ENCODE assay signal across 10 cellular contexts in the genomic region with DNA sequence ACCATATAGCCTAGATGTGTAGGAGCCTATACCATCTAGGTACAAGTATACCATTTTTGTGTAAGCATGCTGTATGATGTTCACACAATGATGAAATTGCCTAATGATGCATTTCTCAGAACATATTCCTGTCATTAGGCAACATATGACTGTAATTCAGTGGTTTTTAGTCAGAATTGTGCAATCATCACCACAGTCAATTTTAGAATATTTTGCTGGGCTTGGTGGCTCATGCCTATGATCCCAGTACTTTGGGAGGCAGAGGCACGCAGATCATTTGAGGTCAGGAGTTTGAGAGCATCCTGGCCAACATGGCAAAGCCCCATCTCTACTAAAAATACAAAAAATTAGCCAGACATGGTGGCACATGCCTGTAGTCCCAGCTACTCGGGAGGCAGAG. TPM values are rescaled to one million over a fixed set of nuclear protein-coding genes. Genes with fewer than 3 reads are reported as not detected.
DNase-seq lines count a peak whose midpoint lies in the region; ATAC-seq, FAIRE-seq and TF ChIP-seq lines count a peak whose summit lies in the region.
"Not testable (repeated sequence)": the region's sequence is repeated elsewhere in the genome, so short reads cannot be mapped to it uniquely, and the experiment has no call there.
"Had no signal": no experiment of that assay in that cellular context is flagged by ENCODE, and none has a peak within 500 bp of the region (broad histone marks: within the 10 kb centered on the region; RNA-seq: fewer than 3 reads in every experiment).

No MANE protein-coding gene starts in this region.

- H3F3A ChIP-seq in DOHH2 (ENCODE audit: control insufficient read depth, insufficient read depth): peaks cover 29% of the 10 kb centered on the region

- H3K27ac Mint-ChIP-seq in activated naive CD4-positive, alpha-beta T cell treated with anti-CD3 and anti-CD28 coated beads, Interleukin-2, amount 50 U/mL, for 24 hours: peak overlapping the region; percentile 35

- H3K4me1 Mint-ChIP-seq in activated naive CD4-positive, alpha-beta T cell treated with anti-CD3 and anti-CD28 coated beads, Interleukin-2, amount 50 U/mL, for 24 hours: peaks cover 59% of the 10 kb centered on the region

- not testable (repeated sequence) for TF ChIP-seq CTCF in DOHH2 (IDR thresholded peaks at IDR 0.05; ENCODE audit: low read depth, low read length, poor library complexity, severe bottlenecking); RWPE2 (IDR thresholded peaks at IDR 0.05; ENCODE audit: poor library complexity, severe bottlenecking); hepatocyte (IDR thresholded peaks at IDR 0.05; ENCODE audit: poor library complexity); pancreas (IDR thresholded peaks at IDR 0.05); tibial artery (IDR thresholded peaks at IDR 0.05)

- H3K27ac ChIP-seq in DOHH2 (ENCODE audit: low read depth, low read length) (peak overlapping the region; percentile 81), RWPE2 (ENCODE audit: poor library complexity, severe bottlenecking) (peak overlapping the region; percentile 34), epithelial cell of prostate (peak overlapping the region; percentile 70), hepatocyte (peak overlapping the region; percentile 40), tibial artery (peak overlapping the region; percentile 31 to 38)
- H3K27ac ChIP-seq in pancreas: not testable (repeated sequence)

- not testable (repeated sequence) for H3K9me2 ChIP-seq in DOHH2 (replicated peaks; ENCODE audit: control insufficient read depth, low read length); hepatocyte (replicated peaks; ENCODE audit: insufficient read depth)

- H3K9me3 ChIP-seq in DOHH2 (ENCODE audit: control insufficient read depth, insufficient read depth, low read length); RWPE2 (ENCODE audit: severe bottlenecking); hepatocyte (ENCODE audit: low read depth); pancreas; tibial artery: not testable (repeated sequence)

- not testable (repeated sequence) for H3K27me3 Mint-ChIP-seq in activated naive CD4-positive, alpha-beta T cell treated with anti-CD3 and anti-CD28 coated beads, Interleukin-2, amount 50 U/mL, for 24 hours

- peaks cover 100% of the 10 kb centered on the region for H3K79me2 ChIP-seq in DOHH2 (ENCODE audit: control insufficient read depth, low read length)
- H3K79me2 ChIP-seq in hepatocyte: peaks cover 100% of the 10 kb centered on the region

- intact Hi-C loops in pancreas (cut with DNase I); tibial artery (cut with DNase I; ENCODE audit: low total_unique reads): not testable (repeated sequence)

- peaks cover 81% of the 10 kb centered on the region for H3K4me1 ChIP-seq in DOHH2 (ENCODE audit: control insufficient read depth, low read length)
- H3K4me1 ChIP-seq in RWPE2 (ENCODE audit: insufficient read depth, poor library complexity, severe bottlenecking): peaks cover 13% of the 10 kb centered on the region
- not testable (repeated sequence) for H3K4me1 ChIP-seq in hepatocyte (ENCODE audit: insufficient read depth)
- H3K4me1 ChIP-seq in pancreas: peaks cover 4 to 35% (median 30%) of the 10 kb centered on the region in 3 donors
- peaks cover 0 to 61% (median 12%) of the 10 kb centered on the region in 4 donors for H3K4me1 ChIP-seq in tibial artery

- peak overlapping the region; percentile 33 for H3K4me3 Mint-ChIP-seq in activated naive CD4-positive, alpha-beta T cell treated with anti-CD3 and anti-CD28 coated beads, Interleukin-2, amount 50 U/mL, for 24 hours

- peak; percentile 61 for DNase-seq in HT1080 (ENCODE audit: low read depth)
- DNase-seq in RWPE2 (ENCODE audit: low spot score); epithelial cell of prostate (ENCODE audit: low read depth, low spot score); hepatocyte (ENCODE audit: low spot score); pancreas: not testable (repeated sequence)
- DNase-seq in tibial artery: peak in 1 of 2 donors; percentile 40

- not testable (repeated sequence) for FAIRE-seq in pancreas (lab: Jason Lieb, UNC)

- peak overlapping the region; percentile 39 for H3K4me3 ChIP-seq in DOHH2 (ENCODE audit: low read length)
- H3K4me3 ChIP-seq in RWPE2 (ENCODE audit: severe bottlenecking); hepatocyte; pancreas; tibial artery: not testable (repeated sequence)

- H3K27me3 ChIP-seq in DOHH2 (ENCODE audit: control insufficient read depth, low read length); RWPE2 (ENCODE audit: insufficient read depth, poor library complexity, severe bottlenecking); hepatocyte; pancreas; tibial artery: not testable (repeated sequence)

- peaks cover 25% of the 10 kb centered on the region for H4K20me1 ChIP-seq in DOHH2 (ENCODE audit: control insufficient read depth, insufficient read depth, low read depth, low read length)
- peaks cover 100% of the 10 kb centered on the region for H4K20me1 ChIP-seq in hepatocyte (ENCODE audit: insufficient read depth, poor library complexity, severe bottlenecking)

- peak overlapping the region; percentile 54 for H3K4me2 ChIP-seq in DOHH2 (ENCODE audit: low read length)
- H3K4me2 ChIP-seq in hepatocyte: not testable (repeated sequence)

- not testable (repeated sequence) for H3K36me3 Mint-ChIP-seq in activated naive CD4-positive, alpha-beta T cell treated with anti-CD3 and anti-CD28 coated beads, Interleukin-2, amount 50 U/mL, for 24 hours

- WGBS in hepatocyte (ENCODE audit: low lambda C conversion rate, missing lambda C conversion rate): 95% methylated on average over 2 of the region's 2 CpGs
- 53 to 55% methylated on average over 2 of the region's 2 CpGs for WGBS in pancreas, 2 donors

- H3K36me3 ChIP-seq in DOHH2 (ENCODE audit: control insufficient read depth, low read length) (peaks cover 32% of the 10 kb centered on the region), RWPE2 (ENCODE audit: low read depth) (peaks cover 10% of the 10 kb centered on the region; the same call in 1 of the 2 replicates)
- H3K36me3 ChIP-seq in hepatocyte (replicated peaks; ENCODE audit: insufficient read depth, low read depth); pancreas; tibial artery: not testable (repeated sequence)

- ATAC-seq in RWPE2 (ENCODE audit: low read depth): peak; percentile 93
- ATAC-seq in pancreas: peak in 3 of 4 donors; percentile 27 to 67 (median 46)

- H2AFZ ChIP-seq in hepatocyte: not testable (repeated sequence)

- H3K9me3 Mint-ChIP-seq in activated naive CD4-positive, alpha-beta T cell treated with anti-CD3 and anti-CD28 coated beads, Interleukin-2, amount 50 U/mL, for 24 hours: not testable (repeated sequence)

RNA-seq across cellular contexts. Expression of gene UBE2R2, which starts 19.3 kb away (rescaled TPM):
- total RNA-seq in HT1080 (2014; rRNA removed; shearing (Covaris generic)): 15.9 and 25.7 TPM in 2 replicates
- 45.2 and 53.2 TPM in 2 replicates for polyA plus RNA-seq in HT1080 (2015; cell fraction: cytosol; rRNA removed)
- polyA plus RNA-seq in HT1080 (2015; cell fraction: nucleus; rRNA removed): 28.4 and 29.9 TPM in 2 replicates
- 41.2 and 41.4 TPM in 2 replicates for total RNA-seq in hepatocyte
- polyA plus RNA-seq in hepatocyte: 36.3 and 39.8 TPM in 2 replicates
- 10 to 100 TPM; 33.1 to 44.8 (median 36.2) TPM for total RNA-seq in pancreas
- polyA plus RNA-seq in pancreas: 10 to 100 TPM; 13.3 to 16.6 TPM

RNA-seq across cellular contexts. Expression of gene PRSS3, which starts 40.9 kb away (rescaled TPM):
- total RNA-seq in HT1080 (2014; rRNA removed; shearing (Covaris generic)): 6.8 and 7.3 TPM in 2 replicates
- 2.3 and 3.7 TPM in 2 replicates for polyA plus RNA-seq in HT1080 (2015; cell fraction: cytosol; rRNA removed)
- 0.45 and 1.1 TPM in 2 replicates for polyA plus RNA-seq in HT1080 (2015; cell fraction: nucleus; rRNA removed)
- 3.5 TPM in 1 of 2 replicates, not detected in the other for total RNA-seq in hepatocyte
- polyA plus RNA-seq in hepatocyte: 1.5 and 1.6 TPM in 2 replicates
- 1,000 to 10,000 TPM in 3 of 6 donors, 100 to 1,000 TPM in 3; 341 to 5,218 (median 1,762) TPM for total RNA-seq in pancreas
- 1,000 to 10,000 TPM in 1 of 2 donors, 100 to 1,000 TPM in 1; 986 to 1,801 TPM for polyA plus RNA-seq in pancreas
- total RNA-seq: CD4-positive, alpha-beta memory T cell; mononuclear cell had no signal
- polyA plus RNA-seq: CD4-positive, alpha-beta memory T cell had no signal

Comparison
In these comparisons a context has a peak if more than half of its experiments do, and no peak if none do; other contexts are left out.
1. RNA of gene PRSS3, which starts 40.9 kb away (total RNA-seq): 341 to 5,218 TPM in pancreas; 6.8 to 7.3 TPM in HT1080 and 3.5 TPM in hepatocyte; every median in the first group is over 10 times any median in the second.